ENCODE assay signal across 27 cellular contexts in genomic region chr2:151292124-151292523, GRCh38.
"Had no signal": no experiment of that assay in that cellular context is flagged by ENCODE, and none has a peak within 500 bp of the region (broad histone marks: within the 10 kb centered on the region; RNA-seq: fewer than 3 reads in every experiment).

No MANE protein-coding gene starts in this region.

- H3K27me3 ChIP-seq: breast epithelium had no signal

- H3K36me3 ChIP-seq: breast epithelium, lower lobe of right lung, neural progenitor cell, thoracic aorta had no signal

- H3K4me3 ChIP-seq: breast epithelium, lower lobe of right lung, neural progenitor cell, thoracic aorta had no signal

- H2AFZ ChIP-seq: neural progenitor cell had no signal

- H3K9ac ChIP-seq: neural progenitor cell had no signal

- H3K4me1 ChIP-seq: breast epithelium, neural progenitor cell had no signal

- H3K4me2 ChIP-seq: neural progenitor cell had no signal

- ATAC-seq: activated naive CD4-positive, alpha-beta T cell treated with anti-CD3 and anti-CD28 coated beads, Interleukin-2, amount 50 U/mL, for 72 hours; activated T-cell treated with anti-CD3 and anti-CD28 coated beads, Interleukin-2, amount 50 U/mL, for 4 hours; esophagus mucosa; left colon; lower lobe of right lung; natural killer cell; right cardiac atrium; stimulated activated naive CD8-positive, alpha-beta T cell treated with anti-CD3 and anti-CD28 coated beads, Interleukin-15, Interleukin-2, amounts not matched to agents 100 U/mL and 50 U/mL, for 24 hours had no signal

- DNase-seq: activated CD4-positive, alpha-beta memory T cell treated with anti-CD3 and anti-CD28 coated beads, Interleukin-2, amount 10 ng/mL, durations not matched to agents 7 days and 5 days; activated CD4-positive, alpha-beta T cell treated with anti-CD3 and anti-CD28 coated beads, Interleukin-2, amount 10 ng/mL, durations not matched to agents 7 days and 5 days; activated CD4-positive, CD25-positive, alpha-beta regulatory T cell treated with anti-CD3 and anti-CD28 coated beads, Interleukin-2, amount 50 U/mL, for 72 hours; activated T-cell treated with anti-CD3 and anti-CD28 coated beads, Interleukin-2, amount 50 U/mL, for 4 hours; central memory CD4-positive, alpha-beta T cell; foreskin fibroblast; head of caudate nucleus; hippocampal formation; immature natural killer cell; kidney; left colon; lower lobe of right lung; mesenchymal stem cell; natural killer cell; posterior cingulate gyrus; right cardiac atrium; stimulated activated CD4-positive, alpha-beta T cell treated with anti-CD3 and anti-CD28 coated beads, Interleukin-12 subunit alpha, Interleukin-12 subunit beta, amount 100 ng/mL, for 4 hours; stimulated activated CD4-positive, alpha-beta T cell treated with anti-CD3 and anti-CD28 coated beads, Interleukin-4, amount 100 ng/mL, for 1 hour; stimulated activated naive CD8-positive, alpha-beta T cell treated with anti-CD3 and anti-CD28 coated beads, Interleukin-15, Interleukin-2, amounts not matched to agents 100 U/mL and 50 U/mL, for 24 hours; trophoblast cell had no signal

- FAIRE-seq: endothelial cell of umbilical vein, kidney, urothelium cell line had no signal

- H3K9me3 ChIP-seq: breast epithelium, lower lobe of right lung, thoracic aorta had no signal

- H3K27ac ChIP-seq: breast epithelium, lower lobe of right lung, neural progenitor cell, thoracic aorta had no signal
